In genomic region chr6:71383891-71384489, GRCh38 we compare ENCODE assay signal across 9 cellular contexts.
DNase-seq lines count a peak whose midpoint lies in the region; ATAC-seq and TF ChIP-seq lines count a peak whose summit lies in the region.
"Had no signal": no experiment of that assay in that cellular context is flagged by ENCODE, and none has a peak within 500 bp of the region (broad histone marks: within the 10 kb centered on the region; RNA-seq: fewer than 3 reads in every experiment).

No MANE protein-coding gene starts in this region.

- H3K36me3 Mint-ChIP-seq in activated CD8-positive, alpha-beta T cell treated with anti-CD3 and anti-CD28 coated beads, Interleukin-2, amount 10 ng/mL, durations not matched to agents 7 days and 5 days (ENCODE audit: low read depth), result no peaks in the 10 kb centered on the region
- H3K36me3 Mint-ChIP-seq: CD4-positive, CD25-positive, alpha-beta regulatory T cell had no signal

- ATAC-seq in activated CD8-positive, alpha-beta T cell treated with anti-CD3 and anti-CD28 coated beads, Interleukin-2, amount 10 ng/mL, durations not matched to agents 7 days and 5 days, result no peak

- DNase-seq in NCI-H1092 treated with DMSO at 0.1 percent for 48 hours (lab: John Stamatoyannopoulos, UW), result peak; percentile 4
- DNase-seq in NCI-H1092 (lab: John Stamatoyannopoulos, UW), result no peak
- peak; percentile 26 for DNase-seq in activated CD8-positive, alpha-beta T cell treated with anti-CD3 and anti-CD28 coated beads, Interleukin-2, amount 10 ng/mL, durations not matched to agents 7 days and 5 days
- DNase-seq in left kidney (ENCODE audit: low read depth, low spot score), result peak; percentile 64
- no peak for DNase-seq in effector CD4-positive, alpha-beta T cell
- DNase-seq in mesenteric fat pad (ENCODE audit: low spot score), result no peak
- no peak for DNase-seq in NCI-H187 (lab: John Stamatoyannopoulos, UW)

- CTCF ChIA-PET in activated CD8-positive, alpha-beta T cell treated with anti-CD3 and anti-CD28 coated beads, Interleukin-2, amount 10 ng/mL, durations not matched to agents 7 days and 5 days (lab: Charles Lee), result interaction anchor here (1.1 to 1.3 kb wide), 2 partner anchors 11 to 194 kb away, joined by 3 to 4 read pairs; no protein-coding TSS in a partner anchor

- H3K27me3 Mint-ChIP-seq in activated CD8-positive, alpha-beta T cell treated with anti-CD3 and anti-CD28 coated beads, Interleukin-2, amount 10 ng/mL, durations not matched to agents 7 days and 5 days (ENCODE audit: low read depth), result peaks cover 15% of the 10 kb centered on the region
- H3K27me3 Mint-ChIP-seq: CD4-positive, CD25-positive, alpha-beta regulatory T cell had no signal

- no peaks in the 10 kb centered on the region for H3K9me3 Mint-ChIP-seq in activated CD8-positive, alpha-beta T cell treated with anti-CD3 and anti-CD28 coated beads, Interleukin-2, amount 10 ng/mL, durations not matched to agents 7 days and 5 days (ENCODE audit: insufficient read depth)
- H3K9me3 Mint-ChIP-seq: CD4-positive, CD25-positive, alpha-beta regulatory T cell had no signal

- H3K4me3 Mint-ChIP-seq in activated CD8-positive, alpha-beta T cell treated with anti-CD3 and anti-CD28 coated beads, Interleukin-2, amount 10 ng/mL, durations not matched to agents 7 days and 5 days, result no peak overlapping the region
- H3K4me3 Mint-ChIP-seq: CD4-positive, CD25-positive, alpha-beta regulatory T cell had no signal

- POLR2A ChIA-PET in activated CD8-positive, alpha-beta T cell treated with anti-CD3 and anti-CD28 coated beads, Interleukin-2, amount 10 ng/mL, durations not matched to agents 7 days and 5 days (lab: Charles Lee), result interaction anchor here (0.7 kb wide), 1 partner anchor 546 kb away, joined by 4 read pairs; no protein-coding TSS in a partner anchor

- peak; percentile 55 for TF ChIP-seq CTCF in LNCAP (IDR thresholded peaks at IDR 0.05)

- no peaks in the 10 kb centered on the region for H3K4me1 Mint-ChIP-seq in activated CD8-positive, alpha-beta T cell treated with anti-CD3 and anti-CD28 coated beads, Interleukin-2, amount 10 ng/mL, durations not matched to agents 7 days and 5 days (ENCODE audit: low read depth)
- H3K4me1 Mint-ChIP-seq: CD4-positive, CD25-positive, alpha-beta regulatory T cell had no signal

- no peak overlapping the region for H3K27ac Mint-ChIP-seq in activated CD8-positive, alpha-beta T cell treated with anti-CD3 and anti-CD28 coated beads, Interleukin-2, amount 10 ng/mL, durations not matched to agents 7 days and 5 days
- H3K27ac Mint-ChIP-seq: CD4-positive, CD25-positive, alpha-beta regulatory T cell had no signal

Comparison
In these comparisons a context has a peak if more than half of its experiments do, and no peak if none do; other contexts are left out.
1. DNase-seq: peak in NCI-H1092 treated with DMSO at 0.1 percent for 48 hours (single experiment), activated CD8-positive, alpha-beta T cell treated with anti-CD3 and anti-CD28 coated beads, Interleukin-2, amount 10 ng/mL, durations not matched to agents 7 days and 5 days (single experiment) and left kidney (single experiment); none in NCI-H1092 (single experiment), effector CD4-positive, alpha-beta T cell (single experiment), mesenteric fat pad (single experiment) and NCI-H187 (0 of 2).